Comparison of ENCODE assay signal across 1 cellular context in the genomic region with DNA sequence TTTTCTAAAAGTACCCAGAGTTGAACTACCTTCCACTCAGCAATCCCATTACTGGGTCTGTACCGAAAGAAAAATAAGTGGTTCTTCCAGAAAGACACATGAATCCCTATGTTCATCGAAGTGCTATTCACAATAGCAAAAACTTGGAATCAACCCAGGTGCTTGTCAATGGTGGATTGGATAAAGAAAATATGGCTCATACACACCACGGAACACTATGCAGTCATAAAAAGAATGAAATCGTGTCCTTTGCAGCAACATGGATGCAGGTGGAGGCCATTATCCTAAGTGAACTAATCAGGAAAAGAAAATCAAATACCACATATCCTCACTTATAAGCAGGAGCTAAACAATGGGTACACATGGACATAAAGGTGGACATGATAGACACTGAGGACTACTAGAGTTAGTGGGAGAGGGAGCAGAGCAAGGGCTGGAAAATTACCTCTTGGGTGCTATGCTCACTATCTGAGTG.
TF ChIP-seq lines count a peak whose summit lies in the region.

No MANE protein-coding gene starts in this region.

TF ChIP-seq in HepG2, 621 proteins besides CTCF, POLR2A, EP300 and RAD21 (continued from another document):
- TF ChIP-seq, protein P1, sequence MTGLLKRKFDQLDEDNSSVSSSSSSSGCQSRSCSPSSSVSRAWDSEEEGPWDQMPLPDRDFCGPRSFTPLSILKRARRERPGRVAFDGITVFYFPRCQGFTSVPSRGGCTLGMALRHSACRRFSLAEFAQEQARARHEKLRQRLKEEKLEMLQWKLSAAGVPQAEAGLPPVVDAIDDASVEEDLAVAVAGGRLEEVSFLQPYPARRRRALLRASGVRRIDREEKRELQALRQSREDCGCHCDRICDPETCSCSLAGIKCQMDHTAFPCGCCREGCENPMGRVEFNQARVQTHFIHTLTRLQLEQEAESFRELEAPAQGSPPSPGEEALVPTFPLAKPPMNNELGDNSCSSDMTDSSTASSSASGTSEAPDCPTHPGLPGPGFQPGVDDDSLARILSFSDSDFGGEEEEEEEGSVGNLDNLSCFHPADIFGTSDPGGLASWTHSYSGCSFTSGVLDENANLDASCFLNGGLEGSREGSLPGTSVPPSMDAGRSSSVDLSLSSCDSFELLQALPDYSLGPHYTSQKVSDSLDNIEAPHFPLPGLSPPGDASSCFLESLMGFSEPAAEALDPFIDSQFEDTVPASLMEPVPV (CRISPR knock-in tag; IDR thresholded peaks at IDR 0.05), result no peak
- TF ChIP-seq ZSCAN25 (CRISPR knock-in tag; IDR thresholded peaks at IDR 0.05), result no peak
- no peak for TF ChIP-seq KLF15 (CRISPR knock-in tag; IDR thresholded peaks at IDR 0.05; ENCODE audit: borderline replicate concordance)
- TF ChIP-seq, protein P2, sequence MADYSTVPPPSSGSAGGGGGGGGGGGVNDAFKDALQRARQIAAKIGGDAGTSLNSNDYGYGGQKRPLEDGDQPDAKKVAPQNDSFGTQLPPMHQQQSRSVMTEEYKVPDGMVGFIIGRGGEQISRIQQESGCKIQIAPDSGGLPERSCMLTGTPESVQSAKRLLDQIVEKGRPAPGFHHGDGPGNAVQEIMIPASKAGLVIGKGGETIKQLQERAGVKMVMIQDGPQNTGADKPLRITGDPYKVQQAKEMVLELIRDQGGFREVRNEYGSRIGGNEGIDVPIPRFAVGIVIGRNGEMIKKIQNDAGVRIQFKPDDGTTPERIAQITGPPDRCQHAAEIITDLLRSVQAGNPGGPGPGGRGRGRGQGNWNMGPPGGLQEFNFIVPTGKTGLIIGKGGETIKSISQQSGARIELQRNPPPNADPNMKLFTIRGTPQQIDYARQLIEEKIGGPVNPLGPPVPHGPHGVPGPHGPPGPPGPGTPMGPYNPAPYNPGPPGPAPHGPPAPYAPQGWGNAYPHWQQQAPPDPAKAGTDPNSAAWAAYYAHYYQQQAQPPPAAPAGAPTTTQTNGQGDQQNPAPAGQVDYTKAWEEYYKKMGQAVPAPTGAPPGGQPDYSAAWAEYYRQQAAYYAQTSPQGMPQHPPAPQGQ (CRISPR knock-in tag; IDR thresholded peaks at IDR 0.05; ENCODE audit: borderline replicate concordance), result no peak
- no peak for TF ChIP-seq ZNF282 (IDR thresholded peaks at IDR 0.05; ENCODE audit: partially characterized antibody)
- no peak for TF ChIP-seq JUN (CRISPR knock-in tag; IDR thresholded peaks at IDR 0.05)
- no peak for TF ChIP-seq YEATS2 (CRISPR knock-in tag; IDR thresholded peaks at IDR 0.05; ENCODE audit: borderline replicate concordance)
- 0 out of 2 replicates have a peak, but pooled peaks have one; percentile 6 for TF ChIP-seq RFXANK (CRISPR knock-in tag; IDR thresholded peaks at IDR 0.05)
- no peak for TF ChIP-seq ZFP36L2 (CRISPR knock-in tag; IDR thresholded peaks at IDR 0.05)
- TF ChIP-seq TARDBP (CRISPR knock-in tag; IDR thresholded peaks at IDR 0.05), result peak; percentile 14; the same call in 1 of the 2 replicates
- TF ChIP-seq ZNF383 (CRISPR knock-in tag; IDR thresholded peaks at IDR 0.05; ENCODE audit: borderline replicate concordance), result no peak
- TF ChIP-seq NFIB (CRISPR knock-in tag; IDR thresholded peaks at IDR 0.05; ENCODE audit: borderline replicate concordance), result no peak
- TF ChIP-seq, protein P3, sequence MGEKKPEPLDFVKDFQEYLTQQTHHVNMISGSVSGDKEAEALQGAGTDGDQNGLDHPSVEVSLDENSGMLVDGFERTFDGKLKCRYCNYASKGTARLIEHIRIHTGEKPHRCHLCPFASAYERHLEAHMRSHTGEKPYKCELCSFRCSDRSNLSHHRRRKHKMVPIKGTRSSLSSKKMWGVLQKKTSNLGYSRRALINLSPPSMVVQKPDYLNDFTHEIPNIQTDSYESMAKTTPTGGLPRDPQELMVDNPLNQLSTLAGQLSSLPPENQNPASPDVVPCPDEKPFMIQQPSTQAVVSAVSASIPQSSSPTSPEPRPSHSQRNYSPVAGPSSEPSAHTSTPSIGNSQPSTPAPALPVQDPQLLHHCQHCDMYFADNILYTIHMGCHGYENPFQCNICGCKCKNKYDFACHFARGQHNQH (CRISPR knock-in tag; IDR thresholded peaks at IDR 0.05), result no peak
